ENCODE assay signal across 36 cellular contexts in the genomic region with DNA sequence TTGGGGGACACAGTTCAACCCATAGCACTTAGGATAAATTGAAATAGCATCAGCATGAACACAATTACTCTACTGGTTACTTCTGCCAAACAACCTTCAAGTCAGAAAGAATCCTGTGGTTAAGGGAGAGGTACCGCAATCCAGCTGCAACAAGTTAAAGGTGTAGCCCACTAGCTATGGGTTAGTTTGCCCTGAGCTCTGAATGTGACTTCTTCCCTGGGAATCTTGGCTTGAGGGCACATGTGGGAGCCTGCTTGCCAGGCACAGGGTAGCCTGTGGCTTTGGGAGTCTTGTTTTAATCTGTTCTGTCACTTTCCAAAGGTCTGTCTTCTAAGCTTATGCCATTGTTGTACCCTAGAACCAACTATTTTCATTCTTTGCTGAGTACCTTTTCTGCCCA. TPM values are rescaled to one million over a fixed set of nuclear protein-coding genes. Genes with fewer than 3 reads are reported as not detected.
"Had no signal": no experiment of that assay in that cellular context is flagged by ENCODE, and none has a peak within 500 bp of the region (broad histone marks: within the 10 kb centered on the region; RNA-seq: fewer than 3 reads in every experiment).

No MANE protein-coding gene starts in this region.

- H3K4me3 Mint-ChIP-seq: activated CD4-positive, alpha-beta T cell treated with anti-CD3 and anti-CD28 coated beads for 36 hours; activated CD8-positive, alpha-beta T cell treated with anti-CD3 and anti-CD28 coated beads for 36 hours; activated naive CD4-positive, alpha-beta T cell treated with anti-CD3 and anti-CD28 coated beads for 36 hours; activated naive CD4-positive, alpha-beta T cell treated with anti-CD3 and anti-CD28 coated beads, Interleukin-2, amount 50 U/mL, for 24 hours; activated naive CD8-positive, alpha-beta T cell treated with anti-CD3 and anti-CD28 coated beads for 36 hours; activated naive CD8-positive, alpha-beta T cell treated with anti-CD3 and anti-CD28 coated beads, Interleukin-2, amount 50 U/mL, for 24 hours; activated T-helper 1 cell treated with anti-CD3 and anti-CD28 coated beads, Interleukin-12 subunit alpha, Interleukin-12 subunit beta, Interleukin-2, Interleukin-4 antibody, amounts not matched to agents 30 ng/mL and 10 ng/mL and 1 ng/mL, durations not matched to agents 14 hours and 24 hours and 36 hours; brain; central memory CD8-positive, alpha-beta T cell; dendritic cell treated with granulocyte-macrophage colony-stimulating factor and Interleukin-4, amounts not matched to agents 40 ng/mL and 50 ng/mL, for 4 days; endodermal cell; T-helper 17 cell had no signal

- H3K9me3 Mint-ChIP-seq: activated CD8-positive, alpha-beta T cell treated with anti-CD3 and anti-CD28 coated beads for 36 hours; activated naive CD4-positive, alpha-beta T cell treated with anti-CD3 and anti-CD28 coated beads for 36 hours; activated naive CD4-positive, alpha-beta T cell treated with anti-CD3 and anti-CD28 coated beads, Interleukin-2, amount 50 U/mL, for 24 hours; activated naive CD8-positive, alpha-beta T cell treated with anti-CD3 and anti-CD28 coated beads for 36 hours; activated naive CD8-positive, alpha-beta T cell treated with anti-CD3 and anti-CD28 coated beads, Interleukin-2, amount 50 U/mL, for 24 hours; activated T-helper 1 cell treated with anti-CD3 and anti-CD28 coated beads, Interleukin-12 subunit alpha, Interleukin-12 subunit beta, Interleukin-2, Interleukin-4 antibody, amounts not matched to agents 30 ng/mL and 10 ng/mL and 1 ng/mL, durations not matched to agents 14 hours and 24 hours and 36 hours; activated T-helper 2 cell treated with anti-CD3 and anti-CD28 coated beads, Interferon-gamma antibody, Interleukin-2, Interleukin-4, amounts not matched to agents 10 μg/mL and 5 μg/mL and 100 μg/mL, durations not matched to agents 14 hours and 24 hours and 36 hours; central memory CD8-positive, alpha-beta T cell; dendritic cell treated with granulocyte-macrophage colony-stimulating factor and Interleukin-4, amounts not matched to agents 40 ng/mL and 50 ng/mL, for 4 days; endodermal cell had no signal

- H3K27me3 ChIP-seq: adrenal gland, dorsolateral prefrontal cortex, gastrocnemius medialis, heart right ventricle had no signal

- H3K9me3 ChIP-seq: adrenal gland, gastrocnemius medialis, heart right ventricle had no signal

- H3K36me3 Mint-ChIP-seq: activated naive CD4-positive, alpha-beta T cell treated with anti-CD3 and anti-CD28 coated beads, Interleukin-2, amount 50 U/mL, for 24 hours; activated naive CD8-positive, alpha-beta T cell treated with anti-CD3 and anti-CD28 coated beads for 36 hours; brain had no signal

- H3K4me3 ChIP-seq: adrenal gland, coronary artery, dorsolateral prefrontal cortex, gastrocnemius medialis, heart right ventricle had no signal

- H3K4me1 ChIP-seq: adrenal gland, gastrocnemius medialis had no signal

- ATAC-seq: activated CD4-positive, alpha-beta T cell treated with anti-CD3 and anti-CD28 coated beads for 36 hours; activated CD8-positive, alpha-beta T cell treated with anti-CD3 and anti-CD28 coated beads for 36 hours; activated naive CD8-positive, alpha-beta T cell treated with anti-CD3 and anti-CD28 coated beads, Interleukin-2, amount 50 U/mL, for 24 hours; esophagus mucosa; foreskin keratinocyte; gastrocnemius medialis; heart right ventricle; T-helper 17 cell had no signal

- H3K4me1 Mint-ChIP-seq: activated CD4-positive, alpha-beta T cell treated with anti-CD3 and anti-CD28 coated beads for 36 hours; activated naive CD4-positive, alpha-beta T cell treated with anti-CD3 and anti-CD28 coated beads, Interleukin-2, amount 50 U/mL, for 24 hours; activated naive CD8-positive, alpha-beta T cell treated with anti-CD3 and anti-CD28 coated beads for 36 hours; activated naive CD8-positive, alpha-beta T cell treated with anti-CD3 and anti-CD28 coated beads, Interleukin-2, amount 50 U/mL, for 24 hours; T-helper 17 cell had no signal

- H3K27ac ChIP-seq: adrenal gland, coronary artery, foreskin keratinocyte, heart right ventricle had no signal

- DNase-seq: activated CD4-positive, alpha-beta T cell treated with anti-CD3 and anti-CD28 coated beads for 36 hours; activated CD4-positive, alpha-beta T cell treated with anti-CD3 and anti-CD28 coated beads, Interleukin-2, amount 50 U/mL, for 1 hour; activated CD4-positive, alpha-beta T cell treated with anti-CD3 and anti-CD28 coated beads, Interleukin-2, amount 50 U/mL, for 48 hours; activated CD4-positive, CD25-positive, alpha-beta regulatory T cell; activated CD4-positive, CD25-positive, alpha-beta regulatory T cell treated with anti-CD3 and anti-CD28 coated beads, Interleukin-2, amount 50 U/mL, for 72 hours; activated CD8-positive, alpha-beta memory T cell treated with anti-CD3 and anti-CD28 coated beads for 24 hours; activated CD8-positive, alpha-beta T cell treated with anti-CD3 and anti-CD28 coated beads for 36 hours; activated effector memory CD4-positive, alpha-beta T cell treated with anti-CD3 and anti-CD28 coated beads, Interleukin-2, amount 50 U/mL, for 16 hours; activated naive CD4-positive, alpha-beta T cell treated with anti-CD3 and anti-CD28 coated beads for 36 hours; activated naive CD8-positive, alpha-beta T cell treated with anti-CD3 and anti-CD28 coated beads for 36 hours; activated naive CD8-positive, alpha-beta T cell treated with anti-CD3 and anti-CD28 coated beads, Interleukin-2, amount 50 U/mL, for 24 hours; activated T-cell treated with anti-CD3 and anti-CD28 coated beads, Interleukin-2, amount 50 U/mL, for 48 hours; adrenal gland; amygdala; aorta; dorsolateral prefrontal cortex; effector memory CD4-positive, alpha-beta T cell; endodermal cell; foreskin keratinocyte; gastrocnemius medialis; glutamatergic neuron; heart right ventricle; T-helper 1 cell; T-helper 17 cell had no signal

- H3K36me3 ChIP-seq: adrenal gland, gastrocnemius medialis, heart right ventricle had no signal

RNA-seq across cellular contexts. Expression of a gene that starts 21.7 kb away (rescaled TPM):
- total RNA-seq: activated CD4-positive, alpha-beta T cell treated with anti-CD3 and anti-CD28 coated beads for 36 hours; activated CD8-positive, alpha-beta T cell treated with anti-CD3 and anti-CD28 coated beads for 36 hours; activated naive CD4-positive, alpha-beta T cell treated with anti-CD3 and anti-CD28 coated beads for 36 hours; activated naive CD8-positive, alpha-beta T cell treated with anti-CD3 and anti-CD28 coated beads for 36 hours; activated T-helper 1 cell treated with anti-CD3 and anti-CD28 coated beads, Interleukin-12 subunit alpha, Interleukin-12 subunit beta, Interleukin-2, Interleukin-4 antibody, amounts not matched to agents 30 ng/mL and 10 ng/mL and 1 ng/mL, durations not matched to agents 14 hours and 24 hours and 36 hours; activated T-helper 2 cell treated with anti-CD3 and anti-CD28 coated beads, Interferon-gamma antibody, Interleukin-2, Interleukin-4, amounts not matched to agents 10 μg/mL and 5 μg/mL and 100 μg/mL, durations not matched to agents 14 hours and 24 hours and 36 hours; adrenal gland; aorta; bronchial epithelial cell; cardiac septum; cerebellum; dorsolateral prefrontal cortex; endodermal cell; epithelial cell of proximal tubule; esophagus mucosa; foreskin keratinocyte; gastrocnemius medialis; heart right ventricle; T-helper 17 cell had no signal
- polyA plus RNA-seq: aorta, foreskin keratinocyte, heart right ventricle had no signal
